ENCODE assay signal across 11 cellular contexts in genomic region chr19:45445139-45445538, GRCh38. TPM values are rescaled to one million over a fixed set of nuclear protein-coding genes. Genes with fewer than 3 reads are reported as not detected.
DNase-seq lines count a peak whose midpoint lies in the region; ATAC-seq lines count a peak whose summit lies in the region.
"Had no signal": no experiment of that assay in that cellular context is flagged by ENCODE, and none has a peak within 500 bp of the region (broad histone marks: within the 10 kb centered on the region; RNA-seq: fewer than 3 reads in every experiment).

No MANE protein-coding gene starts in this region.

- DNase-seq in activated CD4-positive, alpha-beta T cell treated with anti-CD3 and anti-CD28 coated beads, Interleukin-2, amount 10 ng/mL, durations not matched to agents 24 days and 14 days = no peak
- DNase-seq in activated CD4-positive, alpha-beta T cell treated with anti-CD3 and anti-CD28 coated beads, Interleukin-2, amount 50 U/mL, for 48 hours = no peak
- no peak for DNase-seq in activated naive CD8-positive, alpha-beta T cell treated with anti-CD3 and anti-CD28 coated beads, Interleukin-2, amount 10 ng/mL, durations not matched to agents 7 days and 5 days
- no peak for DNase-seq in memory B cell (ENCODE audit: low spot score in 2 of 2)
- DNase-seq in activated naive CD4-positive, alpha-beta T cell treated with anti-CD3 and anti-CD28 coated beads, Interleukin-2, amount 10 ng/mL, durations not matched to agents 7 days and 5 days = no peak
- DNase-seq: IMR-90, kidney, NCI-H187 had no signal

- CTCF ChIA-PET in activated naive CD4-positive, alpha-beta T cell treated with anti-CD3 and anti-CD28 coated beads, Interleukin-2, amount 10 ng/mL, durations not matched to agents 7 days and 5 days (lab: Charles Lee) = interaction anchor here (0.6 to 6.4 kb wide), 5 partner anchors 22 to 322 kb away, joined by 3 to 68 read pairs (median 6); partner anchors contain the start of gene FOSB

- intact Hi-C loops in activated CD4-positive, alpha-beta T cell treated with anti-CD3 and anti-CD28 coated beads, Interleukin-2, amount 10 ng/mL, durations not matched to agents 24 days and 14 days (cut with micrococcal nuclease) = no loop called here

- POLR2A ChIA-PET in activated naive CD8-positive, alpha-beta T cell treated with anti-CD3 and anti-CD28 coated beads, Interleukin-2, amount 10 ng/mL, durations not matched to agents 7 days and 5 days (lab: Charles Lee) = interaction anchor here (1.7 to 6.4 kb wide), 2 partner anchors 23 to 34 kb away, joined by 11 to 54 read pairs; partner anchors contain the start of gene FOSB

- no peaks in the 10 kb centered on the region for H3K9me3 Mint-ChIP-seq in activated CD4-positive, alpha-beta T cell treated with anti-CD3 and anti-CD28 coated beads, Interleukin-2, amount 10 ng/mL, durations not matched to agents 24 days and 14 days
- H3K9me3 Mint-ChIP-seq in activated naive CD8-positive, alpha-beta T cell treated with anti-CD3 and anti-CD28 coated beads, Interleukin-2, amount 10 ng/mL, durations not matched to agents 7 days and 5 days = no peaks in the 10 kb centered on the region
- no peaks in the 10 kb centered on the region for H3K9me3 Mint-ChIP-seq in memory B cell
- no peaks in the 10 kb centered on the region for H3K9me3 Mint-ChIP-seq in activated naive CD4-positive, alpha-beta T cell treated with anti-CD3 and anti-CD28 coated beads, Interleukin-2, amount 10 ng/mL, durations not matched to agents 7 days and 5 days

- peak overlapping the region in 1 of 5 donors; percentile 70 for H3K4me3 ChIP-seq in subcutaneous abdominal adipose tissue (ENCODE audit: low read depth in 1 of 5, low read length in 5 of 5)

- no peak overlapping the region for H3K9ac ChIP-seq in subcutaneous abdominal adipose tissue (ENCODE audit: low read length in 5 of 5)

- H3K27me3 Mint-ChIP-seq in activated CD4-positive, alpha-beta T cell treated with anti-CD3 and anti-CD28 coated beads, Interleukin-2, amount 10 ng/mL, durations not matched to agents 24 days and 14 days = peaks cover 6% of the 10 kb centered on the region
- no peaks in the 10 kb centered on the region for H3K27me3 Mint-ChIP-seq in activated naive CD8-positive, alpha-beta T cell treated with anti-CD3 and anti-CD28 coated beads, Interleukin-2, amount 10 ng/mL, durations not matched to agents 7 days and 5 days
- no peaks in the 10 kb centered on the region for H3K27me3 Mint-ChIP-seq in memory B cell
- H3K27me3 Mint-ChIP-seq in activated naive CD4-positive, alpha-beta T cell treated with anti-CD3 and anti-CD28 coated beads, Interleukin-2, amount 10 ng/mL, durations not matched to agents 7 days and 5 days = peaks cover 20% of the 10 kb centered on the region

- no peaks in the 10 kb centered on the region for H3K9me3 ChIP-seq in subcutaneous abdominal adipose tissue (ENCODE audit: control insufficient read depth in 5 of 5, low read length in 5 of 5)

- H3K4me1 ChIP-seq in subcutaneous abdominal adipose tissue (ENCODE audit: control insufficient read depth in 5 of 5, insufficient read depth in 5 of 5, low read length in 5 of 5) = peaks cover 4 to 39% (median 35%) of the 10 kb centered on the region in 5 donors

- H3K27ac ChIP-seq in subcutaneous abdominal adipose tissue (ENCODE audit: low read depth, low read length) = peak overlapping the region; percentile 92

- no peaks in the 10 kb centered on the region for H3K36me3 ChIP-seq in subcutaneous abdominal adipose tissue (ENCODE audit: control insufficient read depth in 5 of 5, insufficient read depth in 5 of 5, low read length in 5 of 5)

- no peaks in the 10 kb centered on the region for H3K27me3 ChIP-seq in subcutaneous abdominal adipose tissue (ENCODE audit: control insufficient read depth in 5 of 5, insufficient read depth in 4 of 5, low read length in 5 of 5)

- ATAC-seq in activated naive CD8-positive, alpha-beta T cell treated with anti-CD3 and anti-CD28 coated beads, Interleukin-2, amount 10 ng/mL, durations not matched to agents 7 days and 5 days (ENCODE audit: low read depth) = no peak
- ATAC-seq in memory B cell (ENCODE audit: low read depth) = no peak
- ATAC-seq in GM21390 (IDR thresholded peaks at IDR 0.05; ENCODE audit: unreplicated experiment) = no peak
- ATAC-seq in GM18907 (IDR thresholded peaks at IDR 0.05; ENCODE audit: unreplicated experiment) = no peak

- H3K27ac Mint-ChIP-seq in activated CD4-positive, alpha-beta T cell treated with anti-CD3 and anti-CD28 coated beads, Interleukin-2, amount 10 ng/mL, durations not matched to agents 24 days and 14 days = peak overlapping the region; percentile 4
- H3K27ac Mint-ChIP-seq in activated naive CD8-positive, alpha-beta T cell treated with anti-CD3 and anti-CD28 coated beads, Interleukin-2, amount 10 ng/mL, durations not matched to agents 7 days and 5 days = no peak overlapping the region
- peak overlapping the region; percentile 100 for H3K27ac Mint-ChIP-seq in memory B cell
- no peak overlapping the region for H3K27ac Mint-ChIP-seq in activated naive CD4-positive, alpha-beta T cell treated with anti-CD3 and anti-CD28 coated beads, Interleukin-2, amount 10 ng/mL, durations not matched to agents 7 days and 5 days

- peaks cover 44% of the 10 kb centered on the region for H3K4me1 Mint-ChIP-seq in activated CD4-positive, alpha-beta T cell treated with anti-CD3 and anti-CD28 coated beads, Interleukin-2, amount 10 ng/mL, durations not matched to agents 24 days and 14 days
- peaks cover 42% of the 10 kb centered on the region for H3K4me1 Mint-ChIP-seq in activated naive CD8-positive, alpha-beta T cell treated with anti-CD3 and anti-CD28 coated beads, Interleukin-2, amount 10 ng/mL, durations not matched to agents 7 days and 5 days
- peaks cover 46% of the 10 kb centered on the region for H3K4me1 Mint-ChIP-seq in memory B cell
- peaks cover 60% of the 10 kb centered on the region for H3K4me1 Mint-ChIP-seq in activated naive CD4-positive, alpha-beta T cell treated with anti-CD3 and anti-CD28 coated beads, Interleukin-2, amount 10 ng/mL, durations not matched to agents 7 days and 5 days

- H3K36me3 Mint-ChIP-seq in activated CD4-positive, alpha-beta T cell treated with anti-CD3 and anti-CD28 coated beads, Interleukin-2, amount 10 ng/mL, durations not matched to agents 24 days and 14 days (ENCODE audit: low read depth) = no peaks in the 10 kb centered on the region
- peaks cover 2% of the 10 kb centered on the region for H3K36me3 Mint-ChIP-seq in activated naive CD8-positive, alpha-beta T cell treated with anti-CD3 and anti-CD28 coated beads, Interleukin-2, amount 10 ng/mL, durations not matched to agents 7 days and 5 days
- peaks cover 2% of the 10 kb centered on the region for H3K36me3 Mint-ChIP-seq in memory B cell
- peaks cover 4% of the 10 kb centered on the region for H3K36me3 Mint-ChIP-seq in activated naive CD4-positive, alpha-beta T cell treated with anti-CD3 and anti-CD28 coated beads, Interleukin-2, amount 10 ng/mL, durations not matched to agents 7 days and 5 days

- H3K4me3 Mint-ChIP-seq in activated CD4-positive, alpha-beta T cell treated with anti-CD3 and anti-CD28 coated beads, Interleukin-2, amount 10 ng/mL, durations not matched to agents 24 days and 14 days = peak overlapping the region; percentile 35
- peak overlapping the region; percentile 64 for H3K4me3 Mint-ChIP-seq in activated naive CD8-positive, alpha-beta T cell treated with anti-CD3 and anti-CD28 coated beads, Interleukin-2, amount 10 ng/mL, durations not matched to agents 7 days and 5 days
- peak overlapping the region; percentile 97 for H3K4me3 Mint-ChIP-seq in memory B cell
- H3K4me3 Mint-ChIP-seq in activated naive CD4-positive, alpha-beta T cell treated with anti-CD3 and anti-CD28 coated beads, Interleukin-2, amount 10 ng/mL, durations not matched to agents 7 days and 5 days = no peak overlapping the region

RNA-seq across cellular contexts. Expression of gene ERCC1, which starts 21.4 kb away (rescaled TPM):
- 123 and 124 TPM in 2 replicates for total RNA-seq in activated CD4-positive, alpha-beta T cell treated with anti-CD3 and anti-CD28 coated beads, Interleukin-2, amount 10 ng/mL, durations not matched to agents 24 days and 14 days
- 10 to 100 TPM; 63.1 to 63.3 TPM for total RNA-seq in activated naive CD8-positive, alpha-beta T cell treated with anti-CD3 and anti-CD28 coated beads, Interleukin-2, amount 10 ng/mL, durations not matched to agents 7 days and 5 days

RNA-seq across cellular contexts. Expression of gene FOSB, which starts 22.7 kb away (rescaled TPM):
- 11.3 TPM in 2 replicates for total RNA-seq in activated CD4-positive, alpha-beta T cell treated with anti-CD3 and anti-CD28 coated beads, Interleukin-2, amount 10 ng/mL, durations not matched to agents 24 days and 14 days
- 10 to 100 TPM; 68.7 to 69.4 TPM for total RNA-seq in activated naive CD8-positive, alpha-beta T cell treated with anti-CD3 and anti-CD28 coated beads, Interleukin-2, amount 10 ng/mL, durations not matched to agents 7 days and 5 days

RNA-seq across cellular contexts. Expression of gene POLR1G, which starts 38.7 kb away (rescaled TPM):
- 25.3 and 26.5 TPM in 2 replicates for total RNA-seq in activated CD4-positive, alpha-beta T cell treated with anti-CD3 and anti-CD28 coated beads, Interleukin-2, amount 10 ng/mL, durations not matched to agents 24 days and 14 days
- 1 to 10 TPM; 6.0 to 6.3 TPM for total RNA-seq in activated naive CD8-positive, alpha-beta T cell treated with anti-CD3 and anti-CD28 coated beads, Interleukin-2, amount 10 ng/mL, durations not matched to agents 7 days and 5 days

RNA-seq across cellular contexts. Expression of gene PPP1R13L, which starts 40.3 kb away (rescaled TPM):
- 12.7 and 13.4 TPM in 2 replicates for total RNA-seq in activated CD4-positive, alpha-beta T cell treated with anti-CD3 and anti-CD28 coated beads, Interleukin-2, amount 10 ng/mL, durations not matched to agents 24 days and 14 days
- total RNA-seq in activated naive CD8-positive, alpha-beta T cell treated with anti-CD3 and anti-CD28 coated beads, Interleukin-2, amount 10 ng/mL, durations not matched to agents 7 days and 5 days = 10 to 100 TPM; 20.2 to 25.7 TPM

RNA-seq across cellular contexts. Expression of gene RTN2, which starts 51.7 kb away (rescaled TPM):
- total RNA-seq in activated CD4-positive, alpha-beta T cell treated with anti-CD3 and anti-CD28 coated beads, Interleukin-2, amount 10 ng/mL, durations not matched to agents 24 days and 14 days = 2.6 and 2.8 TPM in 2 replicates
- total RNA-seq in activated naive CD8-positive, alpha-beta T cell treated with anti-CD3 and anti-CD28 coated beads, Interleukin-2, amount 10 ng/mL, durations not matched to agents 7 days and 5 days = 1 to 10 TPM; 3.0 to 3.3 TPM

Comparison
In these comparisons a context has a peak if more than half of its experiments do, and no peak if none do; other contexts are left out.
1. H3K27ac Mint-ChIP-seq: peak in activated CD4-positive, alpha-beta T cell treated with anti-CD3 and anti-CD28 coated beads, Interleukin-2, amount 10 ng/mL, durations not matched to agents 24 days and 14 days (single experiment) and memory B cell (single experiment); none in activated naive CD8-positive, alpha-beta T cell treated with anti-CD3 and anti-CD28 coated beads, Interleukin-2, amount 10 ng/mL, durations not matched to agents 7 days and 5 days (single experiment) and activated naive CD4-positive, alpha-beta T cell treated with anti-CD3 and anti-CD28 coated beads, Interleukin-2, amount 10 ng/mL, durations not matched to agents 7 days and 5 days (single experiment).